13 cellular contexts compared by ENCODE assay signal in the genomic region with DNA sequence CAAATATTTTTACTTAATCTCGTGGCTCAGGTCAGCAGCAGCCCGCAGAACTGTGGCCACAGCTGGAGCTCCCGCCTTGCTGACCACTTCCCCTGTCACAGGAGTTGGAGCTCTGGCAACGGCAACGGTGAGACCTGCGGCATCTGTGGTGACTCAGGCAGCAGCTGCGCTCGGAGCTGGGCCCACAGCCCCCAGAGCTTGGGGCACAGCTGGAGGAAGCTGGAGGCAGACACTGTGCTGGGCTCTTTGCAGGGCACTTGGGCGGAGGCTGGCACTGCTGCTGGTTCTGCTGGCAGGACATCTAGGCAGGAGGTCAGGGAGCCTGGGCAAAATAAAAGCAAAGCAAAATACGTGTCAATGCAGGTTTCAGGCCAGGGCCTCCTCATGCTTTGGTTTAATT. TPM values are rescaled to one million over a fixed set of nuclear protein-coding genes. Genes with fewer than 3 reads are reported as not detected.
DNase-seq lines count a peak whose midpoint lies in the region; ATAC-seq and TF ChIP-seq lines count a peak whose summit lies in the region.
"Had no signal": no experiment of that assay in that cellular context is flagged by ENCODE, and none has a peak within 500 bp of the region (broad histone marks: within the 10 kb centered on the region; RNA-seq: fewer than 3 reads in every experiment).

A gene with protein sequence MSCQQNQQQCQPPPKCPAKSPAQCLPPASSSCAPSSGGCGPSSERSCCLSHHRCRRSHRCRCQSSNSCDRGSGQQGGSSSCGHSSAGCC (minus strand): TSS at position 301 of the 400 bp plus-strand sequence. CDS start 0 bp downstream, at position 301.

- DNase-seq in AML-193 (lab: John Stamatoyannopoulos, UW) = peak; percentile 54 to 67
- peak; percentile 58 for DNase-seq in H4 (ENCODE audit: low spot score)
- DNase-seq in NT2/D1 (ENCODE audit: low read depth, low spot score) = no peak
- peak in 2 of 3 donors; percentile 53 to 65 for DNase-seq in right lobe of liver
- no peak for DNase-seq in amniotic stem cell (lab: John Stamatoyannopoulos, UW)
- no peak for DNase-seq in HT-29 (ENCODE audit: low spot score)
- DNase-seq in NCI-H446 (lab: John Stamatoyannopoulos, UW) = no peak
- DNase-seq: activated T-cell treated with anti-CD3 and anti-CD28 coated beads, Interleukin-2, amount 50 U/mL, for 1 hour; aorta; GDM1; SIG-M5 had no signal

- H3K27me3 ChIP-seq in NT2/D1 (ENCODE audit: insufficient read depth, insufficient read length) (no peaks in the 10 kb centered on the region), right lobe of liver (no peaks in the 10 kb centered on the region)

- H3K27ac ChIP-seq in right lobe of liver = no peak within 1 kb of the TSS

- H3K36me3 ChIP-seq in NT2/D1 (ENCODE audit: insufficient read depth, insufficient read length, low read length) (no peaks in the 10 kb centered on the region), right lobe of liver (no peaks in the 10 kb centered on the region)

- intact Hi-C loops in right lobe of liver (cut with DNase I) = no loop called here

- H3K9me3 ChIP-seq in NT2/D1 (ENCODE audit: insufficient read depth, low read length) (peaks cover 23% of the 10 kb centered on the region), right lobe of liver (no peaks in the 10 kb centered on the region)

- no peak for TF ChIP-seq CTCF in right lobe of liver (IDR thresholded peaks at IDR 0.05)

- H3K4me3 ChIP-seq in NT2/D1 (ENCODE audit: insufficient read length, low read depth) (no peak within 1 kb of the TSS), right lobe of liver (no peak within 1 kb of the TSS)

- 31% methylated on average over 2 of the region's 10 CpGs for WGBS in right lobe of liver (ENCODE audit: insufficient coverage, low coverage, low lambda C conversion rate, missing lambda C conversion rate)

- ATAC-seq in right lobe of liver (peak in 2 of 4 donors; percentile 10 to 75), HG02798 (IDR thresholded peaks at IDR 0.05; ENCODE audit: poor library complexity, unreplicated experiment) (no peak)

- peaks cover 7% of the 10 kb centered on the region for H3K4me1 ChIP-seq in NT2/D1 (ENCODE audit: insufficient read depth, insufficient read length)
- no peaks in the 10 kb centered on the region for H3K4me1 ChIP-seq in right lobe of liver

- H3K9ac ChIP-seq in NT2/D1 (ENCODE audit: insufficient read length, low read depth) = peak within 1 kb of the TSS; percentile 16

- no peak for TF ChIP-seq POLR2A in right lobe of liver (IDR thresholded peaks at IDR 0.05)

RNA-seq across cellular contexts. Expression of the gene that starts here (rescaled TPM):
- total RNA-seq in H4 (2014; rRNA removed; shearing (Covaris generic)) = not detected in 2 replicates
- not detected for total RNA-seq in right lobe of liver
- not detected in 2 replicates for total RNA-seq in HT-29 (2014; rRNA removed; shearing (Covaris generic))
- total RNA-seq: aorta, NCI-H460 had no signal

Comparison
In these comparisons a context has a peak if more than half of its experiments do, and no peak if none do; other contexts are left out.
1. Peak in DNase-seq in H4; RNA of the gene not detected or under 1 TPM.
2. Peak in DNase-seq in right lobe of liver; RNA of the gene not detected or under 1 TPM.
3. DNase-seq: peak in AML-193 (2 of 2); none in NT2/D1 (single experiment), amniotic stem cell (single experiment), HT-29 (single experiment) and NCI-H446 (0 of 2).